In genomic region chr9:129177791-129178578, GRCh38 we compare ENCODE assay signal across 8 cellular contexts. TPM values are rescaled to one million over a fixed set of nuclear protein-coding genes. Genes with fewer than 3 reads are reported as not detected.
DNase-seq lines count a peak whose midpoint lies in the region; ATAC-seq and TF ChIP-seq lines count a peak whose summit lies in the region.

IER5L (minus strand) TSS chr9:129178261; CDS start chr9:129178052, 209 bp downstream.

- intact Hi-C loops in left cardiac atrium (cut with DNase I): loop anchor here (10.0 kb wide), 4 partner anchors 77 to 437 kb away; no protein-coding TSS in a partner anchor
- intact Hi-C loops in upper lobe of right lung (cut with DNase I): no loop called here

- H3K36me3 Mint-ChIP-seq in T-cell (no peaks in the 10 kb centered on the region), progenitor cell of endocrine pancreas (ENCODE audit: insufficient read depth) (no peaks in the 10 kb centered on the region)

- peak within 1 kb of the TSS; percentile 96 for H3K27ac ChIP-seq in upper lobe of right lung

- peak within 1 kb of the TSS; percentile 67 to 79 for H3K27ac Mint-ChIP-seq in T-cell
- H3K27ac Mint-ChIP-seq in progenitor cell of endocrine pancreas: peak within 1 kb of the TSS; percentile 97

- peaks cover 21% of the 10 kb centered on the region for H3K4me1 ChIP-seq in upper lobe of right lung

- H3K36me3 ChIP-seq in upper lobe of right lung: no peaks in the 10 kb centered on the region

- H3K27me3 Mint-ChIP-seq in T-cell (peaks cover 0 to 5% of the 10 kb centered on the region in 2 donors), progenitor cell of endocrine pancreas (peaks cover 6% of the 10 kb centered on the region)

- H3K9me3 Mint-ChIP-seq in T-cell (no peaks in the 10 kb centered on the region), progenitor cell of endocrine pancreas (ENCODE audit: low read depth) (no peaks in the 10 kb centered on the region)

- TF ChIP-seq CTCF in GM13976 (IDR thresholded peaks at IDR 0.05; ENCODE audit: borderline replicate concordance, control extremely low read depth, extremely low read depth, insufficient read depth, missing control alignments): no peak
- no peak for TF ChIP-seq CTCF in progenitor cell of endocrine pancreas (IDR thresholded peaks at IDR 0.05; ENCODE audit: unreplicated experiment)
- TF ChIP-seq CTCF in upper lobe of right lung (IDR thresholded peaks at IDR 0.05): no peak

- CTCF ChIA-PET in T-cell (lab: Charles Lee): interaction anchor here (0.6 to 1.6 kb wide), 8 partner anchors 35 to 447 kb away, joined by 3 to 7 read pairs (median 4); partner anchors contain the start of gene NTMT1 (in 1 of the 2)

- H3K27me3 ChIP-seq in upper lobe of right lung: no peaks in the 10 kb centered on the region

- peak within 1 kb of the TSS; percentile 87 to 91 (median 88) for H3K4me3 Mint-ChIP-seq in T-cell
- peak within 1 kb of the TSS; percentile 94 for H3K4me3 Mint-ChIP-seq in progenitor cell of endocrine pancreas (ENCODE audit: low read depth)

- DNase-seq in GM13976 (ENCODE audit: low spot score) (peak; percentile 100), NCI-H1436 (lab: John Stamatoyannopoulos, UW) (peak; percentile 93), T-cell (peak; percentile 80 to 95 (median 89)), amniotic epithelial cell (ENCODE audit: low read depth) (peak; percentile 90), left cardiac atrium (peak; percentile 96), progenitor cell of endocrine pancreas (ENCODE audit: low spot score, unreplicated experiment) (peak; percentile 92), upper lobe of right lung (peak; percentile 96)

- peak within 1 kb of the TSS; percentile 83 for H3K4me3 ChIP-seq in upper lobe of right lung

- POLR2A ChIA-PET in T-cell (lab: Charles Lee): interaction anchor here (0.5 to 0.8 kb wide), 8 partner anchors 13 to 730 kb away, joined by 3 to 7 read pairs (median 3); partner anchors contain the start of gene C9orf50 (in 1 of the 2)

- in situ Hi-C loops in GM13976 (cut with MboI; ENCODE audit: low sequenced_read_pairs, unreplicated experiment): no loop called here

- ATAC-seq in HG02840 (IDR thresholded peaks at IDR 0.05; ENCODE audit: low FRiP score, unreplicated experiment) (peak; percentile 72), T-cell (replicated peaks in 1 of 4) (peak; percentile 89 to 91 (median 90)), left cardiac atrium (peak; percentile 82 to 86), upper lobe of right lung (peak; percentile 84)

- no peaks in the 10 kb centered on the region for H3K9me3 ChIP-seq in upper lobe of right lung

- H3K4me1 Mint-ChIP-seq in T-cell: peaks cover 4 to 12% (median 7%) of the 10 kb centered on the region in 3 donors
- H3K4me1 Mint-ChIP-seq in progenitor cell of endocrine pancreas (ENCODE audit: low read depth): peaks cover 35% of the 10 kb centered on the region

RNA-seq across cellular contexts. Expression of gene IER5L, which starts in this region (rescaled TPM):
- total RNA-seq in T-cell: 1 to 10 TPM; 1.3 to 7.7 (median 6.7) TPM
- 10 to 100 TPM in 1 of 2 donors, 1 to 10 TPM in 1; 5.4 to 13.1 TPM for total RNA-seq in left cardiac atrium
- 21.8 and 22.6 TPM in 2 replicates for total RNA-seq in progenitor cell of endocrine pancreas
- total RNA-seq in upper lobe of right lung: 9.6 TPM

Comparison
In these comparisons a context has a peak if more than half of its experiments do, and no peak if none do; other contexts are left out.
1. Peak in every context shown above with its lines: DNase-seq, ATAC-seq, H3K4me3 ChIP-seq and H3K27ac ChIP-seq.